In the genomic region with DNA sequence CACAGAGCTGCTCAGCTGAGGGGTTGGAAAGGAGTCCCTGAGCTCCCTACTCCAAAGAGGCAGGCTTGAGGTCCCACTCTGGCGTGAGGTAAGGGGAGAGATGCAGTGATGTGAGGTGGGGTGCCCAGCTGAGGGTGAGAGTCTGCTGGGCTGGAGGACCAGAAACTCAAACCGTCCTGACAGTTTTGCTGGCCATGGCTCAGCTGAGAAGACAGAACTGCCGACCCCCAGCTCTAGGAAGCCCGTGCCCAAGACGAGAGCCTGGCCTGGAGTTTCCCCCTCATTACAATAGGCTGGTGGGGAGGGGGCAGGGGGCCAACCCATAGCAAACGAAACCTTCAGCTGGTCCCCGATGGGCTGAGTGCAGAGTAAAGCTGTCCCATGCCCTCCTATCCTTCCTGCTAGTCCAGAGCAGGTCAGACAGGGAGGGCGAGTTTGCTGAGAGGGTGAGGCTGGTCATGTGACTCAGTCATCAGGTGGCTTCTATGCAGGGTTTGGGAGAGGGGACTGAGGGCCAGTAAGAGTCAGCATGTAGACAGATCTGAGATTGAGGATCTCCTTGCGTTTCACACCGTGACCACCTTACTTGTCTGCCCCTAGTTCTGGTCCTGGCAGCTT, we compare ENCODE assay signal across 13 cellular contexts.
DNase-seq lines count a peak whose midpoint lies in the region; ATAC-seq lines count a peak whose summit lies in the region.
"Had no signal": no experiment of that assay in that cellular context is flagged by ENCODE, and none has a peak within 500 bp of the region (broad histone marks: within the 10 kb centered on the region; RNA-seq: fewer than 3 reads in every experiment).

No MANE protein-coding gene starts in this region.

- no peaks in the 10 kb centered on the region for H3K9me3 Mint-ChIP-seq in stimulated activated effector memory CD8-positive, alpha-beta T cell treated with anti-CD3 and anti-CD28 coated beads, Interleukin-12 subunit alpha, Interleukin-12 subunit beta, amount 100 ng/mL, for 72 hours
- H3K9me3 Mint-ChIP-seq: dendritic cell treated with granulocyte-macrophage colony-stimulating factor and Interleukin-4, amounts not matched to agents 40 ng/mL and 50 ng/mL, for 4 days had no signal

- no peak for ATAC-seq in stimulated activated effector memory CD8-positive, alpha-beta T cell treated with anti-CD3 and anti-CD28 coated beads, Interleukin-12 subunit alpha, Interleukin-12 subunit beta, amount 100 ng/mL, for 72 hours

- peak overlapping the region; percentile 25 for H3K4me3 Mint-ChIP-seq in stimulated activated effector memory CD8-positive, alpha-beta T cell treated with anti-CD3 and anti-CD28 coated beads, Interleukin-12 subunit alpha, Interleukin-12 subunit beta, amount 100 ng/mL, for 72 hours
- H3K4me3 Mint-ChIP-seq: dendritic cell treated with granulocyte-macrophage colony-stimulating factor and Interleukin-4, amounts not matched to agents 40 ng/mL and 50 ng/mL, for 4 days had no signal

- DNase-seq in DMS53 (lab: John Stamatoyannopoulos, UW) (peak; percentile 15), DMS53 treated with DMSO at 0.1 percent for 48 hours (lab: John Stamatoyannopoulos, UW; ENCODE audit: unreplicated experiment) (no peak), NCI-H510A (lab: John Stamatoyannopoulos, UW) (peak; percentile 51), G401 (ENCODE audit: low spot score) (no peak), NCI-H1694 treated with DMSO at 0.1 percent for 48 hours (lab: John Stamatoyannopoulos, UW) (no peak)
- peak in 1 of 2 donors; percentile 36 for DNase-seq in stimulated activated effector memory CD8-positive, alpha-beta T cell treated with anti-CD3 and anti-CD28 coated beads, Interleukin-12 subunit alpha, Interleukin-12 subunit beta, amount 100 ng/mL, for 72 hours (ENCODE audit: low spot score in 2 of 2)
- no peak for DNase-seq in activated CD4-positive, alpha-beta T cell treated with anti-CD3 and anti-CD28 coated beads, Interleukin-2, amount 50 U/mL, for 4 hours
- DNase-seq: NCI-H446, Right ventricle myocardium superior had no signal

- peaks cover 8% of the 10 kb centered on the region for H3K4me1 Mint-ChIP-seq in stimulated activated effector memory CD8-positive, alpha-beta T cell treated with anti-CD3 and anti-CD28 coated beads, Interleukin-12 subunit alpha, Interleukin-12 subunit beta, amount 100 ng/mL, for 72 hours

- peak overlapping the region; percentile 53 to 84 for H3K27ac ChIP-seq in esophagus (ENCODE audit: low read depth in 2 of 2, low read length in 1 of 2)
- H3K27ac ChIP-seq: adrenal gland, HL-60 had no signal

- H3K27me3 ChIP-seq in esophagus (ENCODE audit: control insufficient read depth in 1 of 2, insufficient read depth in 2 of 2, low read length in 2 of 2) = peaks cover 0 to 4% of the 10 kb centered on the region in 2 donors
- H3K27me3 ChIP-seq: adrenal gland had no signal

- no peak overlapping the region for H3K27ac Mint-ChIP-seq in stimulated activated effector memory CD8-positive, alpha-beta T cell treated with anti-CD3 and anti-CD28 coated beads, Interleukin-12 subunit alpha, Interleukin-12 subunit beta, amount 100 ng/mL, for 72 hours
- H3K27ac Mint-ChIP-seq: dendritic cell treated with granulocyte-macrophage colony-stimulating factor and Interleukin-4, amounts not matched to agents 40 ng/mL and 50 ng/mL, for 4 days had no signal

- peaks cover 3 to 7% of the 10 kb centered on the region in 2 donors for H3K4me1 ChIP-seq in esophagus (ENCODE audit: control insufficient read depth in 2 of 2, insufficient read depth in 2 of 2, low read length in 1 of 2)
- H3K4me1 ChIP-seq: adrenal gland had no signal

- H3K36me3 ChIP-seq in esophagus (ENCODE audit: control insufficient read depth in 2 of 2, insufficient read depth in 2 of 2, low read length in 1 of 2) = peaks cover 0 to 4% of the 10 kb centered on the region in 2 donors
- H3K36me3 ChIP-seq: adrenal gland had no signal

- 69 to 73% methylated on average over 10 of the region's 10 CpGs for WGBS in esophagus, 2 donors

- H3K4me3 ChIP-seq in esophagus (ENCODE audit: low read depth in 1 of 2, low read length in 2 of 2) = no peak overlapping the region
- H3K4me3 ChIP-seq: adrenal gland had no signal

- H3K36me3 Mint-ChIP-seq in stimulated activated effector memory CD8-positive, alpha-beta T cell treated with anti-CD3 and anti-CD28 coated beads, Interleukin-12 subunit alpha, Interleukin-12 subunit beta, amount 100 ng/mL, for 72 hours = peaks cover 6% of the 10 kb centered on the region

- in situ Hi-C loops in G401 (cut with HindIII; ENCODE audit: low sequenced_read_pairs) = no loop called here

- H3K9me3 ChIP-seq in esophagus (ENCODE audit: control insufficient read depth in 2 of 2, insufficient read depth in 1 of 2, low read depth in 1 of 2, low read length in 1 of 2) = no peaks in the 10 kb centered on the region
- H3K9me3 ChIP-seq: adrenal gland had no signal

Comparison
In these comparisons a context has a peak if more than half of its experiments do, and no peak if none do; other contexts are left out.
1. DNase-seq: peak in DMS53 (single experiment) and NCI-H510A (single experiment); none in DMS53 treated with DMSO at 0.1 percent for 48 hours (single experiment), activated CD4-positive, alpha-beta T cell treated with anti-CD3 and anti-CD28 coated beads, Interleukin-2, amount 50 U/mL, for 4 hours (0 of 2), G401 (single experiment) and NCI-H1694 treated with DMSO at 0.1 percent for 48 hours (single experiment).